ENCODE assay signal across 8 cellular contexts in genomic region chr20:5557123-5557522, GRCh38.
DNase-seq lines count a peak whose midpoint lies in the region; ATAC-seq and TF ChIP-seq lines count a peak whose summit lies in the region.

No MANE protein-coding gene starts in this region.

- ATAC-seq in HG02610 (IDR thresholded peaks at IDR 0.05; ENCODE audit: unreplicated experiment) = no peak

- intact Hi-C loops in posterior cingulate gyrus (cut with DNase I) = no loop called here

- peaks cover 4% of the 10 kb centered on the region; the same call in 1 of the 2 replicates for H3K4me1 ChIP-seq in HAP-1

- DNase-seq in DMS153 treated with DMSO at 0.1 percent for 48 hours (lab: John Stamatoyannopoulos, UW; ENCODE audit: unreplicated experiment) (peak; percentile 16), HAP-1 (ENCODE audit: low spot score in 2 of 2) (peak; percentile 27 to 59), NCI-H748 treated with DMSO at 0.1 percent for 48 hours (lab: John Stamatoyannopoulos, UW) (peak; percentile 17), activated T-cell treated with anti-CD3 and anti-CD28 coated beads for 4 hours (peak; percentile 28), fibroblast of pulmonary artery (ENCODE audit: low read depth) (peak; percentile 68), posterior cingulate gyrus (peak in 8 of 10 donors; percentile 51 to 88 (median 63)), OCI-M2 (lab: John Stamatoyannopoulos, UW; ENCODE audit: unreplicated experiment) (no peak)

- peak; percentile 72 for TF ChIP-seq CTCF in fibroblast of pulmonary artery (IDR thresholded peaks at IDR 0.05; ENCODE audit: low read length, missing control alignments)

- H3K9me3 ChIP-seq in HAP-1 = no peaks in the 10 kb centered on the region

- H3K36me3 ChIP-seq in HAP-1 (replicated peaks) = peaks cover 71% of the 10 kb centered on the region

- in situ Hi-C loops in HAP-1 (cut with MboI; ENCODE audit: low sequenced_read_pairs) = no loop called here

- H3K4me3 ChIP-seq in HAP-1 = no peak overlapping the region
- H3K4me3 ChIP-seq in fibroblast of pulmonary artery (replicated peaks; ENCODE audit: low read depth, low read length) = no peak overlapping the region

- no peaks in the 10 kb centered on the region for H3K27me3 ChIP-seq in HAP-1 (ENCODE audit: low read depth)
